Comparison of ENCODE assay signal across 8 cellular contexts in genomic region chr7:362416-363096, GRCh38.
A peak's percentile ranks its signal among the peaks of the same experiment; 100 is the strongest.
DNase-seq lines count a peak whose midpoint lies in the region; ATAC-seq, FAIRE-seq and TF ChIP-seq lines count a peak whose summit lies in the region.

No MANE protein-coding gene starts in this region.

- 84 to 89% methylated on average over 15 to 23 of the region's 23 CpGs for WGBS in endodermal cell (ENCODE audit: insufficient coverage in 1 of 2, insufficient read length in 1 of 2), 2 experiments

- H3K4me3 Mint-ChIP-seq in naive B cell (peak overlapping the region; percentile 63 to 95 (median 90)), endodermal cell (no peak overlapping the region)

- peaks cover 16 to 60% (median 28%) of the 10 kb centered on the region in 3 donors for H3K27me3 Mint-ChIP-seq in naive B cell
- peaks cover 2% of the 10 kb centered on the region for H3K27me3 Mint-ChIP-seq in endodermal cell (ENCODE audit: insufficient read depth)

- no peaks in the 10 kb centered on the region for H3K27me3 ChIP-seq in A673 (replicated peaks; ENCODE audit: insufficient read depth, low read depth, low read length, poor library complexity)
- no peaks in the 10 kb centered on the region for H3K27me3 ChIP-seq in RWPE2 (ENCODE audit: insufficient read depth, poor library complexity, severe bottlenecking)
- no peaks in the 10 kb centered on the region for H3K27me3 ChIP-seq in endodermal cell (ENCODE audit: control insufficient read depth, insufficient read depth, low read length, poor library complexity, severe bottlenecking)

- H3K27ac ChIP-seq in A673 (ENCODE audit: low read depth, low read length, poor library complexity, severe bottlenecking) (peak overlapping the region; percentile 97), RWPE2 (ENCODE audit: poor library complexity, severe bottlenecking) (no peak overlapping the region), endodermal cell (ENCODE audit: low read depth, low read length) (no peak overlapping the region)

- DNase-seq in A673 (ENCODE audit: low spot score), result peak; percentile 90
- DNase-seq in RWPE2 (ENCODE audit: low spot score), result peak; percentile 21
- DNase-seq in central memory CD4-positive, alpha-beta T cell, result peak; percentile 58
- DNase-seq in naive B cell, result peak; percentile 28
- DNase-seq in urothelium cell line (ENCODE audit: low spot score), result no peak
- no peak for DNase-seq in NCI-H82 treated with DMSO at 0.1 percent for 48 hours (lab: John Stamatoyannopoulos, UW; ENCODE audit: unreplicated experiment)
- DNase-seq in endodermal cell, result no peak

- POLR2A ChIA-PET in A673 (lab: Charles Lee; ENCODE audit: low non-redundant PET), result interaction anchor here (0.5 kb wide), 1 partner anchor 17 kb away, joined by 3 read pairs; no protein-coding TSS in a partner anchor

- H3K4me1 ChIP-seq in A673 (ENCODE audit: insufficient read depth, low read length, poor library complexity, severe bottlenecking) (peaks cover 37% of the 10 kb centered on the region), RWPE2 (ENCODE audit: insufficient read depth, poor library complexity, severe bottlenecking) (peaks cover 14% of the 10 kb centered on the region), endodermal cell (ENCODE audit: control insufficient read depth, insufficient read depth, low read length) (no peaks in the 10 kb centered on the region)

- H3K4me3 ChIP-seq in A673 (ENCODE audit: low read depth, low read length, poor library complexity, severe bottlenecking), result peak overlapping the region; percentile 19
- no peak overlapping the region for H3K4me3 ChIP-seq in RWPE2 (ENCODE audit: severe bottlenecking)
- H3K4me3 ChIP-seq in endodermal cell (ENCODE audit: low read length), result no peak overlapping the region

- no peak for FAIRE-seq in urothelium cell line (lab: Jason Lieb, UNC)

- peak; percentile 31; the same call in 1 of the 2 replicates for TF ChIP-seq CTCF in A673 (conservative IDR thresholded peaks at IDR 0.05; ENCODE audit: low read depth, low read length)
- no peak for TF ChIP-seq CTCF in RWPE2 (IDR thresholded peaks at IDR 0.05; ENCODE audit: poor library complexity, severe bottlenecking)
- TF ChIP-seq CTCF in endodermal cell (conservative IDR thresholded peaks at IDR 0.05), result no peak

- no peak overlapping the region for H3K9ac ChIP-seq in endodermal cell (ENCODE audit: extremely low read depth, low read length, poor library complexity, severe bottlenecking)

- H3K4me1 Mint-ChIP-seq in naive B cell (peaks cover 48 to 60% (median 55%) of the 10 kb centered on the region in 3 donors), endodermal cell (peaks cover 7% of the 10 kb centered on the region)

- H3K36me3 ChIP-seq in A673 (ENCODE audit: insufficient read depth, low read length, poor library complexity, severe bottlenecking) (no peaks in the 10 kb centered on the region), RWPE2 (ENCODE audit: low read depth) (no peaks in the 10 kb centered on the region), endodermal cell (ENCODE audit: control insufficient read depth, insufficient read depth, low read length) (no peaks in the 10 kb centered on the region)

- H3K36me3 Mint-ChIP-seq in naive B cell (peaks cover 4 to 8% of the 10 kb centered on the region in 2 donors), endodermal cell (ENCODE audit: low read depth) (no peaks in the 10 kb centered on the region)

- intact Hi-C loops in A673 (cut with micrococcal nuclease; ENCODE audit: unreplicated experiment), result no loop called here

- peak overlapping the region; percentile 62 to 94 (median 72) for H3K27ac Mint-ChIP-seq in naive B cell
- no peak overlapping the region for H3K27ac Mint-ChIP-seq in endodermal cell

- no peak for ATAC-seq in RWPE2 (ENCODE audit: low read depth)
- ATAC-seq in naive B cell (ENCODE audit: low read depth in 2 of 2), result peak; percentile 32 to 55
- no peak for ATAC-seq in HG02884 (IDR thresholded peaks at IDR 0.05; ENCODE audit: unreplicated experiment)

- BruUV-seq in A673 (replicated peaks; lab: Mats Ljungman, UMichigan), result no TSS peak

- CTCF ChIA-PET in A673 (lab: Charles Lee), result interaction anchor here (0.7 to 0.9 kb wide), 2 partner anchors 12 to 15 kb away, joined by 3 read pairs; no protein-coding TSS in a partner anchor

- H3K9me3 Mint-ChIP-seq in naive B cell (peaks cover 0 to 20% (median 7%) of the 10 kb centered on the region in 7 donors), endodermal cell (peaks cover 3% of the 10 kb centered on the region)

- H3K9me3 ChIP-seq in A673 (ENCODE audit: low read depth, low read length, poor library complexity, severe bottlenecking), result peaks cover 7% of the 10 kb centered on the region
- H3K9me3 ChIP-seq in RWPE2 (ENCODE audit: severe bottlenecking), result no peaks in the 10 kb centered on the region
- H3K9me3 ChIP-seq in endodermal cell (ENCODE audit: control insufficient read depth, low read length), result no peaks in the 10 kb centered on the region

Comparison
In these comparisons a context has a peak if more than half of its experiments do, and no peak if none do; other contexts are left out.
1. DNase-seq: peak in A673 (single experiment), RWPE2 (single experiment), central memory CD4-positive, alpha-beta T cell (single experiment) and naive B cell (single experiment); none in urothelium cell line (single experiment), NCI-H82 treated with DMSO at 0.1 percent for 48 hours (single experiment) and endodermal cell (single experiment).
2. ATAC-seq: peak in naive B cell (2 of 2); none in RWPE2 (single experiment) and HG02884 (single experiment).